In genomic region chr1:152227310-152227928, GRCh38 we compare ENCODE assay signal across 2 cellular contexts.
TF ChIP-seq lines count a peak whose summit lies in the region.

No MANE protein-coding gene starts in this region.

TF ChIP-seq in liver, 16 proteins besides CTCF, POLR2A, EP300 and RAD21 (continued from another document):
- TF ChIP-seq NR2F2 (IDR thresholded peaks at IDR 0.05) (no peak), GABPA (IDR thresholded peaks at IDR 0.05 in 1 of 2, conservative IDR thresholded peaks at IDR 0.05 in 1 of 2) (no peak), FOXA2 (IDR thresholded peaks at IDR 0.05) (no peak), EGR1 (IDR thresholded peaks at IDR 0.05; ENCODE audit: low read depth in 2 of 2) (no peak), FOXA1 (IDR thresholded peaks at IDR 0.05) (no peak), JUND (IDR thresholded peaks at IDR 0.05) (no peak), HNF4A (conservative IDR thresholded peaks at IDR 0.05) (no peak), HNF4G (IDR thresholded peaks at IDR 0.05) (no peak), SP1 (IDR thresholded peaks at IDR 0.05) (no peak), YY1 (IDR thresholded peaks at IDR 0.05) (no peak)
- TF ChIP-seq, protein P1, sequence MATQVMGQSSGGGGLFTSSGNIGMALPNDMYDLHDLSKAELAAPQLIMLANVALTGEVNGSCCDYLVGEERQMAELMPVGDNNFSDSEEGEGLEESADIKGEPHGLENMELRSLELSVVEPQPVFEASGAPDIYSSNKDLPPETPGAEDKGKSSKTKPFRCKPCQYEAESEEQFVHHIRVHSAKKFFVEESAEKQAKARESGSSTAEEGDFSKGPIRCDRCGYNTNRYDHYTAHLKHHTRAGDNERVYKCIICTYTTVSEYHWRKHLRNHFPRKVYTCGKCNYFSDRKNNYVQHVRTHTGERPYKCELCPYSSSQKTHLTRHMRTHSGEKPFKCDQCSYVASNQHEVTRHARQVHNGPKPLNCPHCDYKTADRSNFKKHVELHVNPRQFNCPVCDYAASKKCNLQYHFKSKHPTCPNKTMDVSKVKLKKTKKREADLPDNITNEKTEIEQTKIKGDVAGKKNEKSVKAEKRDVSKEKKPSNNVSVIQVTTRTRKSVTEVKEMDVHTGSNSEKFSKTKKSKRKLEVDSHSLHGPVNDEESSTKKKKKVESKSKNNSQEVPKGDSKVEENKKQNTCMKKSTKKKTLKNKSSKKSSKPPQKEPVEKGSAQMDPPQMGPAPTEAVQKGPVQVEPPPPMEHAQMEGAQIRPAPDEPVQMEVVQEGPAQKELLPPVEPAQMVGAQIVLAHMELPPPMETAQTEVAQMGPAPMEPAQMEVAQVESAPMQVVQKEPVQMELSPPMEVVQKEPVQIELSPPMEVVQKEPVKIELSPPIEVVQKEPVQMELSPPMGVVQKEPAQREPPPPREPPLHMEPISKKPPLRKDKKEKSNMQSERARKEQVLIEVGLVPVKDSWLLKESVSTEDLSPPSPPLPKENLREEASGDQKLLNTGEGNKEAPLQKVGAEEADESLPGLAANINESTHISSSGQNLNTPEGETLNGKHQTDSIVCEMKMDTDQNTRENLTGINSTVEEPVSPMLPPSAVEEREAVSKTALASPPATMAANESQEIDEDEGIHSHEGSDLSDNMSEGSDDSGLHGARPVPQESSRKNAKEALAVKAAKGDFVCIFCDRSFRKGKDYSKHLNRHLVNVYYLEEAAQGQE (IDR thresholded peaks at IDR 0.05) = no peak

TF ChIP-seq in HepG2, 621 proteins besides CTCF, POLR2A, EP300 and RAD21 (continued from another document):
- TF ChIP-seq HBP1 (CRISPR knock-in tag; IDR thresholded peaks at IDR 0.05; ENCODE audit: low read depth) (no peak), ZNF343 (CRISPR knock-in tag; IDR thresholded peaks at IDR 0.05) (no peak)
